In genomic region chr6:15243994-15244604, GRCh38 we compare ENCODE assay signal across 8 cellular contexts. TPM values are rescaled to one million over a fixed set of nuclear protein-coding genes. Genes with fewer than 3 reads are reported as not detected.
A peak's percentile ranks its signal among the peaks of the same experiment; 100 is the strongest.
DNase-seq lines count a peak whose midpoint lies in the region; ATAC-seq and TF ChIP-seq lines count a peak whose summit lies in the region.

No MANE protein-coding gene starts in this region.

- H3K27ac Mint-ChIP-seq in osteocyte (ENCODE audit: unreplicated experiment), result peak overlapping the region; percentile 76

- H3K27me3 ChIP-seq in DND-41 (ENCODE audit: insufficient read depth, low read length, poor library complexity) (no peaks in the 10 kb centered on the region), NT2/D1 (ENCODE audit: insufficient read depth, insufficient read length) (no peaks in the 10 kb centered on the region)

- no peaks in the 10 kb centered on the region for H3K9me3 Mint-ChIP-seq in osteocyte (ENCODE audit: unreplicated experiment)

- no peaks in the 10 kb centered on the region for H3K36me3 Mint-ChIP-seq in osteocyte (ENCODE audit: unreplicated experiment)

- peak overlapping the region; percentile 74; the same call in 1 of the 2 replicates for H2AFZ ChIP-seq in DND-41 (ENCODE audit: low read depth, low read length)

- no peak for TF ChIP-seq CTCF in DND-41 (IDR thresholded peaks at IDR 0.05; ENCODE audit: borderline replicate concordance, extremely low read depth, low read length, poor library complexity, severe bottlenecking)
- TF ChIP-seq CTCF in epithelial cell of esophagus (IDR thresholded peaks at IDR 0.05; ENCODE audit: insufficient read depth, low read depth, low read length, missing control alignments), result no peak
- no peak for TF ChIP-seq CTCF in osteocyte (IDR thresholded peaks at IDR 0.05)

- no peak for ATAC-seq in DND-41 (ENCODE audit: insufficient read depth, low read depth)
- ATAC-seq in GM21360 (IDR thresholded peaks at IDR 0.05; ENCODE audit: unreplicated experiment), result no peak

- H3K9ac ChIP-seq in DND-41 (ENCODE audit: low read depth, low read length), result peak overlapping the region; percentile 82; the same call in 1 of the 2 replicates
- H3K9ac ChIP-seq in NT2/D1 (ENCODE audit: insufficient read length, low read depth), result peak overlapping the region; percentile 84

- H3K27me3 Mint-ChIP-seq in osteocyte (ENCODE audit: unreplicated experiment), result peaks cover 3% of the 10 kb centered on the region

- no peak overlapping the region for H3K27ac ChIP-seq in DND-41 (ENCODE audit: low read length)

- peaks cover 21% of the 10 kb centered on the region for H3K4me1 Mint-ChIP-seq in osteocyte (ENCODE audit: unreplicated experiment)

- H3K9me3 ChIP-seq in DND-41 (ENCODE audit: insufficient read depth, low read length, severe bottlenecking) (no peaks in the 10 kb centered on the region), NT2/D1 (ENCODE audit: insufficient read depth, low read length) (no peaks in the 10 kb centered on the region)

- H3K4me2 ChIP-seq in DND-41 (ENCODE audit: insufficient read depth, low read length), result peak overlapping the region; percentile 68

- H3K4me3 Mint-ChIP-seq in osteocyte (ENCODE audit: unreplicated experiment), result peak overlapping the region; percentile 76

- no peaks in the 10 kb centered on the region for H3K36me3 ChIP-seq in DND-41 (ENCODE audit: insufficient read depth, low read length)
- H3K36me3 ChIP-seq in NT2/D1 (ENCODE audit: insufficient read depth, insufficient read length, low read length), result peaks cover 2% of the 10 kb centered on the region

- peaks cover 12% of the 10 kb centered on the region for H3K4me1 ChIP-seq in DND-41 (ENCODE audit: insufficient read depth, low read length)
- no peaks in the 10 kb centered on the region for H3K4me1 ChIP-seq in NT2/D1 (ENCODE audit: insufficient read depth, insufficient read length)

- H4K20me1 ChIP-seq in DND-41 (ENCODE audit: insufficient read depth, low read length), result no peaks in the 10 kb centered on the region

- peaks cover 25% of the 10 kb centered on the region for H3K79me2 ChIP-seq in DND-41 (ENCODE audit: insufficient read depth, low read length)

- DNase-seq in DND-41 (no peak), NT2/D1 (ENCODE audit: low read depth, low spot score) (no peak), epithelial cell of esophagus (ENCODE audit: low read depth) (no peak), osteocyte (ENCODE audit: extremely low spot score, unreplicated experiment) (no peak), activated gamma-delta T cell treated with Interleukin-2 at 50 U/mL for 16 hours (no peak), NCI-H1436 (lab: John Stamatoyannopoulos, UW) (no peak), medulla oblongata (ENCODE audit: extremely low spot score) (no peak)

- H3K4me3 ChIP-seq in DND-41 (ENCODE audit: low read depth in 1 of 2, low read length in 2 of 2) (peak overlapping the region in 1 of 2 experiments; percentile 72; a peak in 1 of 4 replicates), NT2/D1 (ENCODE audit: insufficient read length, low read depth) (peak overlapping the region; percentile 80), epithelial cell of esophagus (ENCODE audit: low read length) (peak overlapping the region; percentile 93)

RNA-seq across cellular contexts. Expression of gene JARID2, which starts 1.8 kb away (rescaled TPM):
- 12.2 and 12.5 TPM in 2 replicates for total RNA-seq in osteocyte
